ENCODE assay signal across 8 cellular contexts in the genomic region with DNA sequence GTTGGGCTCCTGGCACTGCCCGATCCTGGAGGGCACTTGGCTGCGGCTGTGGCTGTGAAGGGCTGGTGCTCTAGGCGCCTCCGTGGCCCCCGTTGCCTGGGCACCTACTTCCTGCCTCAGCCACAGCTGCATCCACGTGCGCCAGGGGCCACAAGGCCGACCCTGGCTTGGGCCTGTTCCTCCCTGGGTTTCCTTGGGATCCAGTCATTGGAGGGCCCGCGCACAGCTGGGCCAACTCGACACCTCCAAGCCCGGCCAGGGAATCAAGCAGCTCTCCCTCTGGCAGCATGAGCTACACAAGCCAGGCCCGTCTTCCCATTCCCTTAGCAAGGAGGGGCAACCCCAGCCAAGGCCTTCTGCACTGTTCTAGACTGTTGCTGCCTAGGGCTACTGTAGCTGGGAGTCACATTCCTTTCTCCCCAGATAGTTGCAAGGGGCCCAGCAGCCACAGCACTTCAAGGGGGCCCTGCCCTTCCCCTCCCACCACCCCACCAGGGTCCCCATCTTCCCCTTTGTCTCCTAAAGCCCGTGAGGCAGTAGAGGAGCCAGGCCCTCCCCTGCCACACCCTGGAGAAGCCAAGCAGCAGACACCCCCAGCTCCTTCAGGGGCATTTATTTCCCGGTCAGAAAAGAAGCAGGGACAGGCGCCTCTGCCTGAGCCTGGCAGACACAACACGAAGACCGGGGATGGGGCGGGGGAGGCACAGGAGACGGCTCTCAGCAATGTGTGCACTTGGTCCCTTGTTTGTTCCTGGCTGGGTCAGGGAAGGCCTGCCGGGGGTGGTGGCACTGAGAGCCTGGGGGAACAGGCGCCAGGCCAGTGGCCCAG. TPM values are rescaled to one million over a fixed set of nuclear protein-coding genes. Genes with fewer than 3 reads are reported as not detected.
A peak's percentile ranks its signal among the peaks of the same experiment; 100 is the strongest.
DNase-seq lines count a peak whose midpoint lies in the region; ATAC-seq and TF ChIP-seq lines count a peak whose summit lies in the region.

No MANE protein-coding gene starts in this region.

- H3K9me2 ChIP-seq in DOHH2 (replicated peaks; ENCODE audit: control insufficient read depth, low read length): no peaks in the 10 kb centered on the region

- H3K36me3 ChIP-seq in DOHH2 (ENCODE audit: control insufficient read depth, low read length): peaks cover 83% of the 10 kb centered on the region

- intact Hi-C loops in left ventricle myocardium superior (cut with micrococcal nuclease): no loop called here

- no peaks in the 10 kb centered on the region for H3K27me3 ChIP-seq in DOHH2 (ENCODE audit: control insufficient read depth, low read length)

- H3K36me3 Mint-ChIP-seq in activated CD8-positive, alpha-beta memory T cell treated with anti-CD3 and anti-CD28 coated beads, Interleukin-2, amount 10 ng/mL, durations not matched to agents 7 days and 5 days: peaks cover 28% of the 10 kb centered on the region
- H3K36me3 Mint-ChIP-seq in stimulated activated naive B cell treated with anti-CD40 and anti-IgM and Interleukin-4, amounts not matched to agents 10 μg/mL and 1 μg/mL and 100 μg/mL, for 72 hours: peaks cover 52 to 62% of the 10 kb centered on the region in 2 donors

- peak overlapping the region; percentile 73 for H3K27ac Mint-ChIP-seq in activated CD8-positive, alpha-beta memory T cell treated with anti-CD3 and anti-CD28 coated beads, Interleukin-2, amount 10 ng/mL, durations not matched to agents 7 days and 5 days
- peak overlapping the region; percentile 90 for H3K27ac Mint-ChIP-seq in stimulated activated naive B cell treated with anti-CD40 and anti-IgM and Interleukin-4, amounts not matched to agents 10 μg/mL and 1 μg/mL and 100 μg/mL, for 72 hours

- H3K79me2 ChIP-seq in DOHH2 (ENCODE audit: control insufficient read depth, low read length): peaks cover 68% of the 10 kb centered on the region

- no peaks in the 10 kb centered on the region for H3K27me3 Mint-ChIP-seq in activated CD8-positive, alpha-beta memory T cell treated with anti-CD3 and anti-CD28 coated beads, Interleukin-2, amount 10 ng/mL, durations not matched to agents 7 days and 5 days
- no peaks in the 10 kb centered on the region for H3K27me3 Mint-ChIP-seq in stimulated activated naive B cell treated with anti-CD40 and anti-IgM and Interleukin-4, amounts not matched to agents 10 μg/mL and 1 μg/mL and 100 μg/mL, for 72 hours

- peak overlapping the region; percentile 2; the same call in 1 of the 2 replicates for H3K4me2 ChIP-seq in DOHH2 (ENCODE audit: low read length)

- no peak overlapping the region for H3K4me3 Mint-ChIP-seq in activated CD8-positive, alpha-beta memory T cell treated with anti-CD3 and anti-CD28 coated beads, Interleukin-2, amount 10 ng/mL, durations not matched to agents 7 days and 5 days
- H3K4me3 Mint-ChIP-seq in stimulated activated naive B cell treated with anti-CD40 and anti-IgM and Interleukin-4, amounts not matched to agents 10 μg/mL and 1 μg/mL and 100 μg/mL, for 72 hours: peak overlapping the region; percentile 60 to 74

- H3K9me3 Mint-ChIP-seq in activated CD8-positive, alpha-beta memory T cell treated with anti-CD3 and anti-CD28 coated beads, Interleukin-2, amount 10 ng/mL, durations not matched to agents 7 days and 5 days (ENCODE audit: low read depth): no peaks in the 10 kb centered on the region
- no peaks in the 10 kb centered on the region for H3K9me3 Mint-ChIP-seq in stimulated activated naive B cell treated with anti-CD40 and anti-IgM and Interleukin-4, amounts not matched to agents 10 μg/mL and 1 μg/mL and 100 μg/mL, for 72 hours

- H3K4me1 Mint-ChIP-seq in activated CD8-positive, alpha-beta memory T cell treated with anti-CD3 and anti-CD28 coated beads, Interleukin-2, amount 10 ng/mL, durations not matched to agents 7 days and 5 days: peaks cover 47% of the 10 kb centered on the region
- peaks cover 45 to 66% of the 10 kb centered on the region in 2 donors for H3K4me1 Mint-ChIP-seq in stimulated activated naive B cell treated with anti-CD40 and anti-IgM and Interleukin-4, amounts not matched to agents 10 μg/mL and 1 μg/mL and 100 μg/mL, for 72 hours

- H3K27ac ChIP-seq in DOHH2 (ENCODE audit: low read depth, low read length): peak overlapping the region; percentile 36

- no peak for TF ChIP-seq CTCF in DOHH2 (IDR thresholded peaks at IDR 0.05; ENCODE audit: low read depth, low read length, poor library complexity, severe bottlenecking)

- peaks cover 59% of the 10 kb centered on the region for H3K4me1 ChIP-seq in DOHH2 (ENCODE audit: control insufficient read depth, low read length)

- no peak overlapping the region for H3K4me3 ChIP-seq in DOHH2 (ENCODE audit: low read length)

- 0 out of 2 replicates have a peak, but pooled peaks cover 5% of the 10 kb centered on the region for H4K20me1 ChIP-seq in DOHH2 (ENCODE audit: control insufficient read depth, insufficient read depth, low read depth, low read length)

- no peak for TF ChIP-seq EP300 in Ishikawa (IDR thresholded peaks at IDR 0.05; ENCODE audit: borderline replicate concordance)

- peak; percentile 49 for DNase-seq in activated CD8-positive, alpha-beta memory T cell treated with anti-CD3 and anti-CD28 coated beads, Interleukin-2, amount 10 ng/mL, durations not matched to agents 7 days and 5 days
- DNase-seq in left ventricle myocardium superior (peak; percentile 59), T-helper 9 cell (no peak)
- no peak for DNase-seq in stimulated activated naive B cell treated with anti-CD40 and anti-IgM and Interleukin-4, amounts not matched to agents 10 μg/mL and 1 μg/mL and 100 μg/mL, for 72 hours
- no peak for DNase-seq in central memory CD4-positive, alpha-beta T cell

- CTCF ChIA-PET in activated CD8-positive, alpha-beta memory T cell treated with anti-CD3 and anti-CD28 coated beads, Interleukin-2, amount 10 ng/mL, durations not matched to agents 7 days and 5 days (lab: Charles Lee): no interaction called here

- ATAC-seq in activated CD8-positive, alpha-beta memory T cell treated with anti-CD3 and anti-CD28 coated beads, Interleukin-2, amount 10 ng/mL, durations not matched to agents 7 days and 5 days: no peak
- ATAC-seq in left ventricle myocardium superior (no peak), GM19397 (IDR thresholded peaks at IDR 0.05; ENCODE audit: unreplicated experiment) (no peak)
- ATAC-seq in stimulated activated naive B cell treated with anti-CD40 and anti-IgM and Interleukin-4, amounts not matched to agents 10 μg/mL and 1 μg/mL and 100 μg/mL, for 72 hours (replicated peaks): no peak

- H3K9me3 ChIP-seq in DOHH2 (ENCODE audit: control insufficient read depth, insufficient read depth, low read length): no peaks in the 10 kb centered on the region

- H3F3A ChIP-seq in DOHH2 (ENCODE audit: control insufficient read depth, insufficient read depth): peaks cover 35% of the 10 kb centered on the region

- TF ChIP-seq RAD21 in Ishikawa (IDR thresholded peaks at IDR 0.05; ENCODE audit: low read depth): no peak

TF ChIP-seq in Ishikawa, 13 proteins besides CTCF, POLR2A, EP300 and RAD21:
- TF ChIP-seq, protein P1, sequence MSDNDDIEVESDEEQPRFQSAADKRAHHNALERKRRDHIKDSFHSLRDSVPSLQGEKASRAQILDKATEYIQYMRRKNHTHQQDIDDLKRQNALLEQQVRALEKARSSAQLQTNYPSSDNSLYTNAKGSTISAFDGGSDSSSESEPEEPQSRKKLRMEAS (IDR thresholded peaks at IDR 0.05): peak; percentile 15; the same call in 1 of the 2 replicates
- TF ChIP-seq TEAD4 (IDR thresholded peaks at IDR 0.05): no peak; the same call in 1 of the 2 replicates
- TF ChIP-seq NFIC (IDR thresholded peaks at IDR 0.05): peak; percentile 4; the same call in 1 of the 2 replicates

RNA-seq across cellular contexts. Expression of a gene that starts 3.8 kb away (rescaled TPM):
- total RNA-seq in activated CD8-positive, alpha-beta memory T cell treated with anti-CD3 and anti-CD28 coated beads, Interleukin-2, amount 10 ng/mL, durations not matched to agents 7 days and 5 days: 100 to 1,000 TPM; 693 to 725 TPM
- total RNA-seq in left ventricle myocardium superior: 114 TPM

RNA-seq across cellular contexts. Expression of a gene that starts 7.0 kb away (rescaled TPM):
- 100 to 1,000 TPM; 333 to 416 TPM for total RNA-seq in activated CD8-positive, alpha-beta memory T cell treated with anti-CD3 and anti-CD28 coated beads, Interleukin-2, amount 10 ng/mL, durations not matched to agents 7 days and 5 days
- 362 TPM for total RNA-seq in left ventricle myocardium superior

RNA-seq across cellular contexts. Expression of a gene that starts 24.0 kb away (rescaled TPM):
- 100 to 1,000 TPM; 215 to 236 TPM for total RNA-seq in activated CD8-positive, alpha-beta memory T cell treated with anti-CD3 and anti-CD28 coated beads, Interleukin-2, amount 10 ng/mL, durations not matched to agents 7 days and 5 days
- total RNA-seq in left ventricle myocardium superior: 32.0 TPM

RNA-seq across cellular contexts. Expression of a gene that starts 24.2 kb away (rescaled TPM):
- total RNA-seq in activated CD8-positive, alpha-beta memory T cell treated with anti-CD3 and anti-CD28 coated beads, Interleukin-2, amount 10 ng/mL, durations not matched to agents 7 days and 5 days: 100 to 1,000 TPM; 138 to 155 TPM
- total RNA-seq in left ventricle myocardium superior: 173 TPM

RNA-seq across cellular contexts. Expression of a gene that starts 32.5 kb away (rescaled TPM):
- not detected for total RNA-seq in activated CD8-positive, alpha-beta memory T cell treated with anti-CD3 and anti-CD28 coated beads, Interleukin-2, amount 10 ng/mL, durations not matched to agents 7 days and 5 days
- total RNA-seq in left ventricle myocardium superior: 0.67 TPM

Comparison
In these comparisons a context has a peak if more than half of its experiments do, and no peak if none do; other contexts are left out.
1. DNase-seq: peak in activated CD8-positive, alpha-beta memory T cell treated with anti-CD3 and anti-CD28 coated beads, Interleukin-2, amount 10 ng/mL, durations not matched to agents 7 days and 5 days (single experiment) and left ventricle myocardium superior (single experiment); none in stimulated activated naive B cell treated with anti-CD40 and anti-IgM and Interleukin-4, amounts not matched to agents 10 μg/mL and 1 μg/mL and 100 μg/mL, for 72 hours (single experiment), T-helper 9 cell (single experiment) and central memory CD4-positive, alpha-beta T cell (single experiment).